Comparison of ENCODE assay signal across 8 cellular contexts in the genomic region with DNA sequence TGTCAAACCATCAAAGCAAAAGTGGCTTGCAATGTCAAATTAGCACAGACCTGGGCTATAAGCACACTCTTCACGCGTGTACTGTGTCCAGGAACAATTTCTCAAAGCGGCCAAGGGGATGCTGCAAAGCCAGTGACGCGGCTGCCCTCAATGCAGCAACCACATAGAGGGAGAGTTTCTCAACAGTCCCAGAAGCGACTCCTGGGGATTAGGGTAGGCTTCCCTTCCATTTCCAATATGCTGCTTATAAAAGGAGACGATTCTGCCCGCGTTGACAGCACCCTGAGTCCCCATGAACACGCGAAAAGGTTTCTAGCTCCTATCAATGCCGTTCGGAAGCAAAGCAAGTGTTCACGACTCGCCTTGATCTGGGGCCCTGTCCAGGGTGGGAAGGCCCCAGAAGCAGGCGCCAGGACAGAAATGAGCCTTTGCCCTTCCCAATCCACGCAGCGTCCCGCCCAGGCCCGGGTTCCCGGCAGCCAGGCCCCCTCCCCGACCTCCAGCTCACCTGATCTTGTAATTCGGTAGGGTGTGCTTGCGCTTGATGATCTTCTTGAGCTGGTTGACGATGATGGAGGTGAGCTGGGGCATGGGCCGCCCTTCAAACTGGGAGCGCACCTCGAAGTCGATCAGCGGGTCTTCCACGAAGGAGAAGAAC. TPM values are rescaled to one million over a fixed set of nuclear protein-coding genes. Genes with fewer than 3 reads are reported as not detected.
A peak's percentile ranks its signal among the peaks of the same experiment; 100 is the strongest.
DNase-seq lines count a peak whose midpoint lies in the region; ATAC-seq and TF ChIP-seq lines count a peak whose summit lies in the region.

No MANE protein-coding gene starts in this region.

- peaks cover 35% of the 10 kb centered on the region for H3K36me3 Mint-ChIP-seq in activated T-cell treated with anti-CD3 and anti-CD28 coated beads, Interleukin-2, amount 50 U/mL, for 24 hours (ENCODE audit: low read depth)
- no peaks in the 10 kb centered on the region for H3K36me3 Mint-ChIP-seq in natural killer cell

- ATAC-seq in GM21423 (IDR thresholded peaks at IDR 0.05; ENCODE audit: unreplicated experiment): peak; percentile 16
- ATAC-seq in natural killer cell: peak; percentile 52 to 72 (median 67)
- ATAC-seq in upper lobe of left lung (ENCODE audit: low FRiP score in 2 of 2): peak; percentile 60 to 70
- ATAC-seq in HG03565 (IDR thresholded peaks at IDR 0.05; ENCODE audit: unreplicated experiment): no peak

- H3K27me3 ChIP-seq in upper lobe of left lung: no peaks in the 10 kb centered on the region

- peaks cover 28 to 56% (median 36%) of the 10 kb centered on the region in 4 donors for H3K4me1 ChIP-seq in upper lobe of left lung

- H3K4me1 Mint-ChIP-seq in activated T-cell treated with anti-CD3 and anti-CD28 coated beads, Interleukin-2, amount 50 U/mL, for 24 hours (ENCODE audit: low read depth): peaks cover 41% of the 10 kb centered on the region
- H3K4me1 Mint-ChIP-seq in natural killer cell: peaks cover 47 to 52% of the 10 kb centered on the region in 2 donors

- TF ChIP-seq EP300 in upper lobe of left lung (IDR thresholded peaks at IDR 0.05): no peak

- TF ChIP-seq CTCF in fibroblast of mammary gland (conservative IDR thresholded peaks at IDR 0.05; ENCODE audit: control insufficient read depth, insufficient read depth, low read depth, low read length) (no peak), natural killer cell (IDR thresholded peaks at IDR 0.05) (no peak), upper lobe of left lung (IDR thresholded peaks at IDR 0.05) (no peak)

- H3K4me3 ChIP-seq in fibroblast of mammary gland (ENCODE audit: control insufficient read depth, low read depth, low read length) (peak overlapping the region; percentile 82), upper lobe of left lung (peak overlapping the region; percentile 71 to 97 (median 86))

- no peaks in the 10 kb centered on the region for H3K9me3 ChIP-seq in upper lobe of left lung

- DNase-seq in C1 segment of cervical spinal cord (lab: John Stamatoyannopoulos, UW) (peak in 11 of 14 donors; percentile 3 to 50 (median 17)), NCI-H460 (ENCODE audit: extremely low read depth, low read depth) (peak; percentile 38), fibroblast of mammary gland (ENCODE audit: low read depth) (peak; percentile 67), natural killer cell (peak; percentile 40), upper lobe of left lung (peak; percentile 78 to 84)
- DNase-seq in activated T-cell treated with anti-CD3 and anti-CD28 coated beads, Interleukin-2, amount 50 U/mL, for 24 hours: peak; percentile 64

- WGBS in upper lobe of left lung, 2 donors: 1% methylated on average over 21 to 30 of the region's 31 CpGs

- peak overlapping the region; percentile 86 for H3K27ac Mint-ChIP-seq in activated T-cell treated with anti-CD3 and anti-CD28 coated beads, Interleukin-2, amount 50 U/mL, for 24 hours
- H3K27ac Mint-ChIP-seq in natural killer cell: peak overlapping the region; percentile 87 to 92

- peaks cover 22% of the 10 kb centered on the region for H3K27me3 Mint-ChIP-seq in activated T-cell treated with anti-CD3 and anti-CD28 coated beads, Interleukin-2, amount 50 U/mL, for 24 hours
- peaks cover 8 to 10% of the 10 kb centered on the region in 2 donors for H3K27me3 Mint-ChIP-seq in natural killer cell (ENCODE audit: low read depth in 2 of 2)

- H3K36me3 ChIP-seq in upper lobe of left lung: no peaks in the 10 kb centered on the region

- H3K27ac ChIP-seq in upper lobe of left lung: peak overlapping the region; percentile 89 to 99 (median 97)

- TF ChIP-seq POLR2A in upper lobe of left lung (IDR thresholded peaks at IDR 0.05): peak in 3 of 4 donors; percentile 26 to 45 (median 39)

- H3K4me3 Mint-ChIP-seq in activated T-cell treated with anti-CD3 and anti-CD28 coated beads, Interleukin-2, amount 50 U/mL, for 24 hours: peak overlapping the region; percentile 92
- peak overlapping the region; percentile 93 for H3K4me3 Mint-ChIP-seq in natural killer cell

- intact Hi-C loops in natural killer cell (cut with micrococcal nuclease): no loop called here

- no peaks in the 10 kb centered on the region for H3K9me3 Mint-ChIP-seq in activated T-cell treated with anti-CD3 and anti-CD28 coated beads, Interleukin-2, amount 50 U/mL, for 24 hours
- H3K9me3 Mint-ChIP-seq in natural killer cell: no peaks in the 10 kb centered on the region

RNA-seq across cellular contexts. Expression of a gene that starts 1.3 kb away (rescaled TPM):
- total RNA-seq in NCI-H460 (2014; rRNA removed; shearing (Covaris generic)): 38.6 and 42.8 TPM in 2 replicates
- 9.6 and 16.8 TPM in 2 replicates for polyA plus RNA-seq in NCI-H460 (2014; cell fraction: nucleus; rRNA removed)
- total RNA-seq in natural killer cell: 10 to 100 TPM; 44.5 to 64.3 (median 51.8) TPM
- 10 to 100 TPM; 18.9 to 42.0 (median 34.0) TPM for total RNA-seq in upper lobe of left lung

Comparison
In these comparisons a context has a peak if more than half of its experiments do, and no peak if none do; other contexts are left out.
1. DNase-seq: peak in every context shown above with its lines; median percentile 81 in upper lobe of left lung; 67 in fibroblast of mammary gland; 64 in activated T-cell treated with anti-CD3 and anti-CD28 coated beads, Interleukin-2, amount 50 U/mL, for 24 hours; 40 in natural killer cell; 38 in NCI-H460; 17 in C1 segment of cervical spinal cord.